1 cellular context compared by ENCODE assay signal in the genomic region with DNA sequence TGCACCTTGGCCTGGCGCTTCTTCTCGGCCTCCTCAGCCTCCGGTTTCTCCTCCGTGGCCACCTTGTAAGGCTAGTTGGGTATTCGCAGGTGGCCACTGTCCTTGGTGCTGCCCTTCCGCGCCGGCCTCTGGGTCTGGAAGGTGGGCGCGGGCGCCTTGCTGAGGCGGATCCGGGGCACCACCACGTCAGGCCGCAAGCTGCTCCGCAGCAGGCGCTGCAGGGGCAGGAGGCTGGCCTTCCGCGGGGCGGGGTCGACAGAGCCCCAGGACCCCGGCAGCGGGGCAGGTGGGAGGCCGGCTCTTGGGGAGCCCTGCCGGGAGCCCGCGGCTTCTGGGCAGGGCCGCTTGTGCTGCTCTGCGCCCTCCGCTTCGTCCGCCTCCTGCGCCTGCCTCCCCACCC.
TF ChIP-seq lines count a peak whose summit lies in the region.

No MANE protein-coding gene starts in this region.

TF ChIP-seq in Ishikawa, 13 proteins besides CTCF, POLR2A, EP300 and RAD21:
- TF ChIP-seq REST (IDR thresholded peaks at IDR 0.05; ENCODE audit: low read depth) = peak; percentile 46; the same call in 1 of the 2 replicates
TF ChIP-seq in Ishikawa: peak in this region for 1; not testable (repeated sequence) for 12.
